In the genomic region with DNA sequence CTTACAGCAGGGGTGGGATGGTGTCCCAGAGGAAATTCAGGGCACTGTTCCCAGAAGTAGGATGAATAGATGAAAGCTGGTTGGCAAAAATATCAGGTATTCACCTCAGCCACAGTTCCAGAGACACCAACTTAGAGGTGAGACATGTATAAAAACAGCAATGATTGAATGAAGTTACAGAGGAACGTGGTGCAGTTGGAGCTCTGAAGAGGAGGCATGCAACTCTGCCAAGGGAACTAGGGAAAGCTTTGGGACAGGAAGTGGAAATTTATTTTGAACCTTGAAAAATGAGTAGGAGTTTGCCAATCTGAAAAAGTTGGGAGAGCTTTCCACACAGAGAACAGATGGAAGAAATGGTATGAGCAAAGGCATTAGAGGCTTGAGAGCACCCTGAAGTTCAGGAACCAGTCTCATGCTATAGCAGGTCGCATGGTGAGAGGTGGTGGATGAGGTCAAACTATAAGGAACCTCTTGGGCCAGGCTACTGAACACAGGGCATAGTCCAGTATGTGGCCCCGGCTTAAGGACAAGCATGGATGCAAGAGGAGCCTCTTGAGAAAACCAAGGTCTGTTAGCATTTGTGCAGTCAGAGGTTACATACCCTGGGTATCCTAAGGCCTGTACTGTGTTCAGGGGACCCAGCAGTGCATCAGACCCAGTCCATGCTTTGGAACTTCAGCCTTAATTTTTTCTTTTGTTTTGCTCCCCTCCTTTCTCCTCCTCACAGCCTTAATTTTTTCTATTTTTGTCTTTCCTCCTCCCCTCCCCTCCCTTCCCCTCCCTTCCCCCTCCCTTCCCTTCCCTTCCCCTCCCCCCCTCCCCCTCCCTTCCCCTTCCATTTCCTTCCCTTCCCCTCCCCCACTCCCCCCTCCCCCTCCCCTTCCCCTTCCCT, we compare ENCODE assay signal across 1 cellular context.
TF ChIP-seq lines count a peak whose summit lies in the region.

No MANE protein-coding gene starts in this region.

TF ChIP-seq in HepG2, 621 proteins besides CTCF, POLR2A, EP300 and RAD21:
- TF ChIP-seq RBFOX2 (IDR thresholded peaks at IDR 0.05; ENCODE audit: low read depth, low read length) (0 out of 2 replicates have a peak, but pooled peaks have one; percentile 21), PCBP1 (IDR thresholded peaks at IDR 0.05; ENCODE audit: borderline replicate concordance, low read depth, low read length) (peak; percentile 84), ZNF672 (CRISPR knock-in tag; IDR thresholded peaks at IDR 0.05) (no peak), AGO2 (optimal IDR thresholded peaks at IDR 0.05; ENCODE audit: low read depth, low read length) (peak; percentile 54), HNRNPK (IDR thresholded peaks at IDR 0.05; ENCODE audit: low read depth, low read length, poor library complexity, severe bottlenecking) (peak; percentile 98), HIVEP1 (CRISPR knock-in tag; IDR thresholded peaks at IDR 0.05) (no peak), POLR2G (IDR thresholded peaks at IDR 0.05; ENCODE audit: low read depth, low read length) (peak; percentile 57)
